Comparison of ENCODE assay signal across 8 cellular contexts in genomic region chr11:65888163-65888814, GRCh38. TPM values are rescaled to one million over a fixed set of nuclear protein-coding genes. Genes with fewer than 3 reads are reported as not detected.
DNase-seq lines count a peak whose midpoint lies in the region; ATAC-seq and TF ChIP-seq lines count a peak whose summit lies in the region.

FIBP (minus strand) TSS chr11:65888471; CDS start chr11:65888418, 53 bp downstream.

- no TSS peak for BruUV-seq in Caco-2 (replicated peaks; lab: Mats Ljungman, UMichigan)

- H3K36me3 ChIP-seq in Caco-2 (ENCODE audit: control insufficient read depth, insufficient read depth, low read length), result peaks cover 3% of the 10 kb centered on the region

- H3K4me1 ChIP-seq in Caco-2, result peaks cover 31% of the 10 kb centered on the region

- peaks cover 33% of the 10 kb centered on the region for H3K4me1 Mint-ChIP-seq in Caco-2 (ENCODE audit: low read depth, unreplicated experiment)

- H3K36me3 Mint-ChIP-seq in Caco-2 (ENCODE audit: insufficient read depth, unreplicated experiment), result peaks cover 56% of the 10 kb centered on the region

- peak within 1 kb of the TSS; percentile 82 for H3K4me3 Mint-ChIP-seq in Caco-2 (ENCODE audit: unreplicated experiment)

- no peaks in the 10 kb centered on the region for H3K27me3 Mint-ChIP-seq in Caco-2 (ENCODE audit: insufficient read depth, unreplicated experiment)

- CTCF ChIA-PET in Caco-2 (lab: Charles Lee), result interaction anchor here (0.5 to 7.8 kb wide), 81 partner anchors 9 to 1071 kb away, joined by 3 to 241 read pairs (median 5); partner anchors contain the start of genes AP5B1, BANF1, CFL1 and CTSW

- H3K9me3 ChIP-seq in Caco-2, result no peaks in the 10 kb centered on the region

- peak; percentile 98 for DNase-seq in Caco-2
- DNase-seq in Jurkat, Clone E6-1 (ENCODE audit: low read depth, low spot score), result peak; percentile 93
- peak; percentile 79 for DNase-seq in OCI-M2 (lab: John Stamatoyannopoulos, UW; ENCODE audit: unreplicated experiment)
- DNase-seq in activated T-cell treated with anti-CD3 and anti-CD28 coated beads for 4 hours, result peak; percentile 89
- peak; percentile 87 for DNase-seq in epithelial cell of prostate (ENCODE audit: low read depth, low spot score)
- DNase-seq in mucosa of gallbladder (ENCODE audit: low spot score), result peak; percentile 97
- peak; percentile 96 for DNase-seq in stimulated activated CD8-positive, alpha-beta memory T cell treated with anti-CD3 and anti-CD28 coated beads, Interleukin-4, amount 100 ng/mL, for 24 hours (ENCODE audit: low read depth)

- TF ChIP-seq CTCF in Caco-2 (IDR thresholded peaks at IDR 0.05; ENCODE audit: insufficient read depth in 1 of 2, low read depth in 1 of 2, low read length in 1 of 2, severe bottlenecking in 1 of 2, unreplicated experiment in 1 of 2), result peak; percentile 76 to 93

- H3K27ac ChIP-seq in epithelial cell of prostate, result peak within 1 kb of the TSS; percentile 100

- POLR2A ChIA-PET in Caco-2 (lab: Charles Lee), result interaction anchor here (0.5 to 3.1 kb wide), 19 partner anchors 10 to 424 kb away, joined by 3 to 43 read pairs (median 6); partner anchors contain the start of genes BANF1, CFL1, EIF1AD and KAT5

- ATAC-seq in GM21515 (IDR thresholded peaks at IDR 0.05; ENCODE audit: unreplicated experiment), result peak; percentile 42

- H3K27ac Mint-ChIP-seq in Caco-2 (ENCODE audit: unreplicated experiment), result peak within 1 kb of the TSS; percentile 69

- no peaks in the 10 kb centered on the region for H3K27me3 ChIP-seq in Caco-2 (replicated peaks; ENCODE audit: control insufficient read depth, insufficient read depth, low read length)

- intact Hi-C loops in Caco-2 (cut with micrococcal nuclease; ENCODE audit: unreplicated experiment), result loop anchor here (1.0 kb wide), 5 partner anchors 12 to 176 kb away; partner anchors contain the start of genes BANF1, EIF1AD, FOSL1 and KAT5

- H3K4me3 ChIP-seq in Caco-2 (ENCODE audit: low read depth, low read length), result peak within 1 kb of the TSS; percentile 68
- H3K4me3 ChIP-seq in Jurkat, Clone E6-1 (ENCODE audit: low read length), result peak within 1 kb of the TSS; percentile 92

- H3K9me3 Mint-ChIP-seq in Caco-2 (ENCODE audit: unreplicated experiment), result no peaks in the 10 kb centered on the region

RNA-seq across cellular contexts. Expression of gene FIBP, which starts in this region (rescaled TPM):
- total RNA-seq in Caco-2 (2022), result 56.8 and 61.5 TPM in 2 replicates
- polyA plus RNA-seq in Jurkat, Clone E6-1 (2012; ENCODE audit: insufficient read depth, insufficient read length), result 189 TPM
- total RNA-seq in mucosa of gallbladder, result 55.1 TPM

Comparison
In these comparisons a context has a peak if more than half of its experiments do, and no peak if none do; other contexts are left out.
1. Peak in every context shown above with its lines: DNase-seq, ATAC-seq, H3K4me3 ChIP-seq and H3K27ac ChIP-seq.